Comparison of ENCODE assay signal across 19 cellular contexts in genomic region chr2:188631037-188631794, GRCh38.
DNase-seq lines count a peak whose midpoint lies in the region; ATAC-seq and TF ChIP-seq lines count a peak whose summit lies in the region.
"Had no signal": no experiment of that assay in that cellular context is flagged by ENCODE, and none has a peak within 500 bp of the region (broad histone marks: within the 10 kb centered on the region; RNA-seq: fewer than 3 reads in every experiment).

No MANE protein-coding gene starts in this region.

- no peaks in the 10 kb centered on the region for H3K27me3 ChIP-seq in heart left ventricle
- H3K27me3 ChIP-seq: BLaER1 had no signal

- peaks cover 0 to 21% (median 0%) of the 10 kb centered on the region in 12 donors for H3K4me1 ChIP-seq in heart left ventricle
- H3K4me1 ChIP-seq: BLaER1 had no signal

- intact Hi-C loops in heart left ventricle (cut with DNase I): no loop called here

- peak overlapping the region; percentile 96 for H3K27ac ChIP-seq in 22Rv1
- H3K27ac ChIP-seq in heart left ventricle: peak overlapping the region in 1 of 12 donors; percentile 54
- H3K27ac ChIP-seq: BLaER1 had no signal

- TF ChIP-seq POLR2A in heart left ventricle (IDR thresholded peaks at IDR 0.05): no peak

- peaks cover 36% of the 10 kb centered on the region for H3K4me1 Mint-ChIP-seq in nephron
- H3K4me1 Mint-ChIP-seq: IgD-negative memory B cell had no signal

- TF ChIP-seq CTCF in 22Rv1 (IDR thresholded peaks at IDR 0.05) (no peak), choroid plexus epithelial cell (conservative IDR thresholded peaks at IDR 0.05; ENCODE audit: low read depth, low read length) (no peak), nephron (IDR thresholded peaks at IDR 0.05; ENCODE audit: unreplicated experiment in 3 of 3) (no peak), heart left ventricle (IDR thresholded peaks at IDR 0.05) (no peak)

- H3K4me3 ChIP-seq in choroid plexus epithelial cell (ENCODE audit: low read depth, low read length) (no peak overlapping the region), heart left ventricle (no peak overlapping the region)
- H3K4me3 ChIP-seq: BLaER1 had no signal

- DNase-seq in NCI-H446 treated with DMSO at 0.1 percent for 48 hours (lab: John Stamatoyannopoulos, UW) (peak; percentile 6), choroid plexus epithelial cell (ENCODE audit: low read depth) (peak; percentile 34), heart left ventricle (no peak), anterior cingulate cortex (lab: John Stamatoyannopoulos, UW) (no peak)
- DNase-seq: CD8-positive, alpha-beta T cell; DMS79; NCI-H1105 treated with DMSO at 0.1 percent for 48 hours; NCI-H1694 treated with DMSO at 0.1 percent for 48 hours; NCI-H2107; NCI-H345; NCI-H748 treated with DMSO at 0.1 percent for 48 hours; OCI-M1; RPMI8226 had no signal

- H3K27ac Mint-ChIP-seq in nephron: peak overlapping the region; percentile 98 to 99 (median 98)
- H3K27ac Mint-ChIP-seq: CD8-positive, alpha-beta T cell; IgD-negative memory B cell had no signal

- no peaks in the 10 kb centered on the region for H3K27me3 Mint-ChIP-seq in nephron (ENCODE audit: low read depth)
- H3K27me3 Mint-ChIP-seq: IgD-negative memory B cell had no signal

- H3K9me3 ChIP-seq in heart left ventricle: no peaks in the 10 kb centered on the region
- H3K9me3 ChIP-seq: BLaER1 had no signal

- WGBS in heart left ventricle, 4 donors: 69 to 80% (median 74%) methylated on average over 9 of the region's 9 CpGs

- no peaks in the 10 kb centered on the region for H3K9me3 Mint-ChIP-seq in nephron
- H3K9me3 Mint-ChIP-seq: CD8-positive, alpha-beta T cell had no signal

- H3K36me3 Mint-ChIP-seq in nephron (ENCODE audit: low read depth): no peaks in the 10 kb centered on the region
- H3K36me3 Mint-ChIP-seq: CD8-positive, alpha-beta T cell had no signal

- H3K36me3 ChIP-seq in heart left ventricle: no peaks in the 10 kb centered on the region
- H3K36me3 ChIP-seq: BLaER1 had no signal

- no peak overlapping the region for H3K4me3 Mint-ChIP-seq in nephron
- H3K4me3 Mint-ChIP-seq: CD8-positive, alpha-beta T cell; IgD-negative memory B cell had no signal

- no peak for ATAC-seq in heart left ventricle
- no peak for ATAC-seq in GM18520 (IDR thresholded peaks at IDR 0.05; ENCODE audit: unreplicated experiment)
- ATAC-seq in HG03432 (IDR thresholded peaks at IDR 0.05; ENCODE audit: unreplicated experiment): no peak
- ATAC-seq: CD8-positive, alpha-beta T cell had no signal

Comparison
In these comparisons a context has a peak if more than half of its experiments do, and no peak if none do; other contexts are left out.
1. DNase-seq: peak in NCI-H446 treated with DMSO at 0.1 percent for 48 hours (single experiment) and choroid plexus epithelial cell (single experiment); none in heart left ventricle (0 of 5) and anterior cingulate cortex (0 of 58).